Comparison of ENCODE assay signal across 27 cellular contexts in genomic region chr2:41109744-41110143, GRCh38.
"Had no signal": no experiment of that assay in that cellular context is flagged by ENCODE, and none has a peak within 500 bp of the region (broad histone marks: within the 10 kb centered on the region; RNA-seq: fewer than 3 reads in every experiment).

No MANE protein-coding gene starts in this region.

- H3K27ac ChIP-seq: stomach, suprapubic skin, testis, thoracic aorta, thyroid gland, tibial artery, tibial nerve, transverse colon, upper lobe of left lung, upper lobe of right lung, uterus, vagina had no signal

- H3K4me3 ChIP-seq: stomach, suprapubic skin, testis, thoracic aorta, thyroid gland, tibial artery, tibial nerve, transverse colon, upper lobe of left lung, upper lobe of right lung, uterus, vagina had no signal

- H3K4me1 ChIP-seq: stomach, suprapubic skin, testis, thyroid gland, tibial artery, tibial nerve, transverse colon, upper lobe of left lung, upper lobe of right lung, uterus, vagina had no signal

- H3K36me3 ChIP-seq: stomach, suprapubic skin, thoracic aorta, thyroid gland, tibial artery, tibial nerve, transverse colon, upper lobe of left lung, upper lobe of right lung, uterus, vagina had no signal

- ATAC-seq: stimulated activated effector memory CD8-positive, alpha-beta T cell treated with anti-CD3 and anti-CD28 coated beads, Interleukin-12 subunit alpha, Interleukin-12 subunit beta, amount 100 ng/mL, for 72 hours; stimulated activated memory B cell treated with anti-CD40 and anti-IgM and Interleukin-4, amounts not matched to agents 10 μg/mL and 1 μg/mL and 100 μg/mL, for 72 hours; stimulated activated naive B cell treated with anti-CD40 and anti-IgM and Interleukin-4, amounts not matched to agents 10 μg/mL and 1 μg/mL and 100 μg/mL, for 72 hours; stimulated activated naive CD8-positive, alpha-beta T cell treated with anti-CD3 and anti-CD28 coated beads, Interleukin-15, amount 100 ng/mL, for 72 hours; stimulated activated naive CD8-positive, alpha-beta T cell treated with anti-CD3 and anti-CD28 coated beads, Interleukin-15, Interleukin-2, amounts not matched to agents 100 U/mL and 50 U/mL, for 24 hours; upper lobe of right lung had no signal

- FAIRE-seq: urothelium cell line had no signal

- H3K27me3 ChIP-seq: stomach, suprapubic skin, testis, thyroid gland, tibial artery, tibial nerve, transverse colon, upper lobe of left lung, upper lobe of right lung, uterus, vagina had no signal

- H3K9me3 ChIP-seq: stomach, suprapubic skin, testis, thoracic aorta, thyroid gland, tibial artery, tibial nerve, transverse colon, upper lobe of left lung, upper lobe of right lung, uterus, vagina had no signal

- DNase-seq: stimulated activated CD4-positive, alpha-beta T cell treated with anti-CD3 and anti-CD28 coated beads, Interleukin-2, amount 100 ng/mL, for 48 hours; stimulated activated CD4-positive, alpha-beta T cell treated with anti-CD3 and anti-CD28 coated beads, Interleukin-4, amount 100 ng/mL, for 1 hour; stimulated activated CD4-positive, alpha-beta T cell treated with anti-CD3 and anti-CD28 coated beads, Interleukin-4, amount 100 ng/mL, for 24 hours; stimulated activated CD4-positive, alpha-beta T cell treated with anti-CD3 and anti-CD28 coated beads, Interleukin-4, amount 100 ng/mL, for 4 hours; stimulated activated CD8-positive, alpha-beta memory T cell treated with anti-CD3 and anti-CD28 coated beads, Interleukin-4, amount 100 ng/mL, for 48 hours; stimulated activated naive B cell treated with anti-CD40 and anti-IgM and Interleukin-4, amounts not matched to agents 10 μg/mL and 1 μg/mL and 100 μg/mL, for 72 hours; stimulated activated naive CD4-positive, alpha-beta T cell; stimulated activated naive CD4-positive, alpha-beta T cell treated with Interleukin-2 at 50 U/mL for 16 hours; stimulated activated naive CD8-positive, alpha-beta T cell treated with anti-CD3 and anti-CD28 coated beads, Interleukin-15, amount 100 ng/mL, for 72 hours; stimulated activated naive CD8-positive, alpha-beta T cell treated with anti-CD3 and anti-CD28 coated beads, Interleukin-15, Interleukin-2, amounts not matched to agents 100 U/mL and 50 U/mL, for 24 hours; stomach; substantia nigra; testis; thyroid gland; tibial artery; transverse colon; trophoblast cell; upper lobe of left lung; upper lobe of right lung; uterus had no signal
